ENCODE assay signal across 1 cellular context in the genomic region with DNA sequence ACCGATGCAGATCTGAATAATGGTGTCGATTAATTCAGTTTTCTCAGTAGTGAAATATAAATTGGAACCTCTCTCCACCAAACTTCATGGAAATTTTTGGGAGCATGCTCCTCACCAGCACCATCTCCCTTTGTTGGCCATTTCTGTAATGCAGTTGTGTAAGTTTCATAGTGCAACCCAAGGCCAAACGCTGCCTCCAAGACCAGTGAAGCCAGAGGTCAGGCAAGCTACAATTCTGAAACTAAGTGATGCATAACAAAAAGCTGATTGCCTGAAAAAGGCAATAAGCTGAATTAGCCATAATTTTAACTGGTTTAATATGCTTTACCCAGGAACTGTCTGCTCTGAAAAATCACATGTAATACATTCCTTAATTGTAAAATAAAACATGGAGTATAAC.
TF ChIP-seq lines count a peak whose summit lies in the region.

No MANE protein-coding gene starts in this region.

TF ChIP-seq in GM23338, 12 proteins besides CTCF, POLR2A, EP300 and RAD21 (continued from another document):
- TF ChIP-seq ZNF462 (CRISPR knock-in tag; IDR thresholded peaks at IDR 0.05) = no peak
- no peak for TF ChIP-seq EZH2phosphoT487 (IDR thresholded peaks at IDR 0.05; ENCODE audit: unreplicated experiment)
- no peak for TF ChIP-seq REST (IDR thresholded peaks at IDR 0.05; ENCODE audit: unreplicated experiment)
- TF ChIP-seq ZNF331 (CRISPR knock-in tag; IDR thresholded peaks at IDR 0.05; ENCODE audit: low read depth) = no peak
- no peak for TF ChIP-seq POLR2AphosphoS5 (IDR thresholded peaks at IDR 0.05; ENCODE audit: low read depth)
TF ChIP-seq in GM23338: peak in this region for 0.
